8 cellular contexts compared by ENCODE assay signal in genomic region chr13:51585234-51585672, GRCh38. TPM values are rescaled to one million over a fixed set of nuclear protein-coding genes. Genes with fewer than 3 reads are reported as not detected.
DNase-seq lines count a peak whose midpoint lies in the region; ATAC-seq and TF ChIP-seq lines count a peak whose summit lies in the region.

No MANE protein-coding gene starts in this region.

- H3K9me3 Mint-ChIP-seq in activated T-cell treated with anti-CD3 and anti-CD28 coated beads, Interleukin-2, amount 50 U/mL, for 72 hours = no peaks in the 10 kb centered on the region

- peaks cover 3% of the 10 kb centered on the region; the same call in 1 of the 2 replicates for H4K20me1 ChIP-seq in SK-N-SH (ENCODE audit: insufficient read depth)

- POLR2A ChIA-PET in SK-N-SH (lab: Yijun Ruan, JAX) = interaction anchor here (0.8 to 3.3 kb wide), 7 partner anchors 36 to 216 kb away, joined by 3 to 31 read pairs (median 4); partner anchors contain the start of gene INTS6

- H3K9me2 ChIP-seq in SK-N-SH = no peaks in the 10 kb centered on the region

- no peaks in the 10 kb centered on the region for H3K9me3 ChIP-seq in SK-N-SH
- no peaks in the 10 kb centered on the region for H3K9me3 ChIP-seq in esophagus (ENCODE audit: control insufficient read depth in 2 of 2, insufficient read depth in 1 of 2, low read depth in 1 of 2, low read length in 1 of 2)
- H3K9me3 ChIP-seq in ovary = no peaks in the 10 kb centered on the region

- TF ChIP-seq EP300 in SK-N-SH (IDR thresholded peaks at IDR 0.05; ENCODE audit: borderline replicate concordance in 1 of 2, low read depth in 1 of 2, low read length in 1 of 2) (no peak), ovary (IDR thresholded peaks at IDR 0.05) (no peak)

- H3K36me3 ChIP-seq in SK-N-SH (replicated peaks in 1 of 2; ENCODE audit: control insufficient read depth in 1 of 2, insufficient read depth in 2 of 2, low read length in 1 of 2) (peaks cover 0 to 4% of the 10 kb centered on the region in 2 experiments), esophagus (ENCODE audit: control insufficient read depth in 2 of 2, insufficient read depth in 2 of 2, low read length in 1 of 2) (no peaks in the 10 kb centered on the region), ovary (no peaks in the 10 kb centered on the region)

- H3K27ac Mint-ChIP-seq in activated T-cell treated with anti-CD3 and anti-CD28 coated beads, Interleukin-2, amount 50 U/mL, for 72 hours = peak overlapping the region; percentile 96

- H3K4me3 ChIP-seq in SK-N-SH (ENCODE audit: low read depth in 2 of 2, low read length in 1 of 2) = peak overlapping the region; percentile 83 to 98
- H3K4me3 ChIP-seq in esophagus (ENCODE audit: low read depth in 1 of 2, low read length in 2 of 2) = peak overlapping the region; percentile 82 to 85
- peak overlapping the region; percentile 93 for H3K4me3 ChIP-seq in ovary

- peak overlapping the region; percentile 79 for H3K4me2 ChIP-seq in SK-N-SH

- TF ChIP-seq CTCF in SK-N-SH (IDR thresholded peaks at IDR 0.05) (no peak), ovary (IDR thresholded peaks at IDR 0.05) (no peak)

- ATAC-seq in activated T-cell treated with anti-CD3 and anti-CD28 coated beads, Interleukin-2, amount 50 U/mL, for 72 hours (replicated peaks in 1 of 2) = no peak
- ATAC-seq in GM21825 (IDR thresholded peaks at IDR 0.05; ENCODE audit: unreplicated experiment) = no peak
- ATAC-seq in HG03442 (IDR thresholded peaks at IDR 0.05; ENCODE audit: unreplicated experiment) = no peak

- TF ChIP-seq POLR2A in ovary (IDR thresholded peaks at IDR 0.05) = no peak

- DNase-seq in activated T-cell treated with anti-CD3 and anti-CD28 coated beads, Interleukin-2, amount 50 U/mL, for 72 hours = no peak
- DNase-seq in activated T-cell treated with anti-CD3 and anti-CD28 coated beads for 4 hours (no peak), SK-N-SH (no peak), ovary (no peak)
- DNase-seq in stimulated activated CD4-positive, alpha-beta T cell treated with anti-CD3 and anti-CD28 coated beads, Interleukin-12 subunit alpha, Interleukin-12 subunit beta, amount 100 ng/mL, for 4 hours = no peak

- H3K4me3 Mint-ChIP-seq in activated T-cell treated with anti-CD3 and anti-CD28 coated beads, Interleukin-2, amount 50 U/mL, for 72 hours = peak overlapping the region; percentile 86 to 97

- H3K4me1 ChIP-seq in SK-N-SH (ENCODE audit: control insufficient read depth in 1 of 2, insufficient read depth in 2 of 2, low read depth in 1 of 2, low read length in 1 of 2) = peaks cover 15 to 27% of the 10 kb centered on the region in 2 experiments; a peak in 3 of 4 replicates
- H3K4me1 ChIP-seq in esophagus (ENCODE audit: control insufficient read depth in 2 of 2, insufficient read depth in 2 of 2, low read length in 1 of 2) = no peaks in the 10 kb centered on the region
- peaks cover 14% of the 10 kb centered on the region for H3K4me1 ChIP-seq in ovary (ENCODE audit: insufficient read depth)

- peak overlapping the region; percentile 86 for H3K9ac ChIP-seq in SK-N-SH

- H3K27me3 ChIP-seq in SK-N-SH (ENCODE audit: insufficient read depth) (no peaks in the 10 kb centered on the region), esophagus (ENCODE audit: control insufficient read depth in 1 of 2, insufficient read depth in 2 of 2, low read length in 2 of 2) (no peaks in the 10 kb centered on the region), ovary (no peaks in the 10 kb centered on the region)

- peaks cover 59% of the 10 kb centered on the region for H3K79me2 ChIP-seq in SK-N-SH (ENCODE audit: insufficient read depth)

- H2AFZ ChIP-seq in SK-N-SH (ENCODE audit: low read depth) = peak overlapping the region; percentile 45

- no peak for TF ChIP-seq RAD21 in SK-N-SH (IDR thresholded peaks at IDR 0.05; ENCODE audit: low read length)

- H3K4me1 Mint-ChIP-seq in activated T-cell treated with anti-CD3 and anti-CD28 coated beads, Interleukin-2, amount 50 U/mL, for 72 hours (ENCODE audit: low read depth) = peaks cover 49% of the 10 kb centered on the region

- peaks cover 0 to 2% of the 10 kb centered on the region in 2 donors for H3K36me3 Mint-ChIP-seq in activated T-cell treated with anti-CD3 and anti-CD28 coated beads, Interleukin-2, amount 50 U/mL, for 72 hours (ENCODE audit: insufficient read depth in 2 of 2)

- whole genome bisulfite sequencing in SK-N-SH (ENCODE audit: low lambda C conversion rate) = 2% methylated on average over 8 of the region's 8 CpGs
- 2 to 5% methylated on average over 8 of the region's 8 CpGs for WGBS in esophagus, 2 donors
- WGBS in ovary, 3 donors = 1 to 4% (median 2%) methylated on average over 8 of the region's 8 CpGs

- CTCF ChIA-PET in SK-N-SH (lab: Yijun Ruan, JAX) = interaction anchor here (0.8 to 2.9 kb wide), 10 partner anchors 11 to 230 kb away, joined by 3 to 25 read pairs (median 4); no protein-coding TSS in a partner anchor

- H3K27ac ChIP-seq in SK-N-SH (ENCODE audit: low read depth in 2 of 2, low read length in 1 of 2) (peak overlapping the region; percentile 89 to 93), esophagus (ENCODE audit: low read depth in 2 of 2, low read length in 1 of 2) (peak overlapping the region; percentile 98 to 99), ovary (peak overlapping the region; percentile 69 to 70)

- intact Hi-C loops in ovary (cut with DNase I) = loop anchor here (2.0 to 10.0 kb wide), 6 partner anchors 130 to 1460 kb away; partner anchors contain the start of genes DHRS12 (in 3 of the 4) and INTS6 (in 3 of the 4)

- peaks cover 8% of the 10 kb centered on the region for H3K27me3 Mint-ChIP-seq in activated T-cell treated with anti-CD3 and anti-CD28 coated beads, Interleukin-2, amount 50 U/mL, for 72 hours (ENCODE audit: low read depth)

- peaks cover 18% of the 10 kb centered on the region for H3F3A ChIP-seq in SK-N-SH (replicated peaks; ENCODE audit: insufficient read depth)

TF ChIP-seq in SK-N-SH, 30 proteins besides CTCF, POLR2A, EP300 and RAD21:
- TF ChIP-seq, protein P1, sequence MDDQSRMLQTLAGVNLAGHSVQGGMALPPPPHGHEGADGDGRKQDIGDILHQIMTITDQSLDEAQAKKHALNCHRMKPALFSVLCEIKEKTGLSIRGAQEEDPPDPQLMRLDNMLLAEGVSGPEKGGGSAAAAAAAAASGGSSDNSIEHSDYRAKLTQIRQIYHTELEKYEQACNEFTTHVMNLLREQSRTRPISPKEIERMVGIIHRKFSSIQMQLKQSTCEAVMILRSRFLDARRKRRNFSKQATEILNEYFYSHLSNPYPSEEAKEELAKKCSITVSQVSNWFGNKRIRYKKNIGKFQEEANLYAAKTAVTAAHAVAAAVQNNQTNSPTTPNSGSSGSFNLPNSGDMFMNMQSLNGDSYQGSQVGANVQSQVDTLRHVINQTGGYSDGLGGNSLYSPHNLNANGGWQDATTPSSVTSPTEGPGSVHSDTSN (IDR thresholded peaks at IDR 0.05) = no peak
- TF ChIP-seq, protein P2, sequence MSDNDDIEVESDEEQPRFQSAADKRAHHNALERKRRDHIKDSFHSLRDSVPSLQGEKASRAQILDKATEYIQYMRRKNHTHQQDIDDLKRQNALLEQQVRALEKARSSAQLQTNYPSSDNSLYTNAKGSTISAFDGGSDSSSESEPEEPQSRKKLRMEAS (IDR thresholded peaks at IDR 0.05; ENCODE audit: low read depth) = no peak
- no peak for TF ChIP-seq FOXM1 (IDR thresholded peaks at IDR 0.05; ENCODE audit: low read depth)

RNA-seq across cellular contexts. Expression of gene WDFY2, which starts 1.0 kb away (rescaled TPM):
- 10 to 100 TPM; 12.6 to 13.5 TPM for total RNA-seq in activated T-cell treated with anti-CD3 and anti-CD28 coated beads, Interleukin-2, amount 50 U/mL, for 72 hours
- polyA plus RNA-seq in SK-N-SH (2012; rRNA removed) (4.1 and 5.4 TPM in 2 replicates), esophagus (1 to 10 TPM; 5.4 to 6.9 TPM), ovary (10 to 100 TPM in 1 of 2 donors, 1 to 10 TPM in 1; 5.4 to 11.6 TPM)
- 2.6 and 2.9 TPM in 2 replicates for polyA plus RNA-seq in SK-N-SH (2012; cell fraction: cytosol; rRNA removed)
- polyA plus RNA-seq in SK-N-SH (2012; cell fraction: nucleus; rRNA removed) = 15.1 and 20.4 TPM in 2 replicates
- 10 to 100 TPM in 6 of 7 donors, 1 to 10 TPM in 1; 9.9 to 17.9 (median 14.9) TPM for total RNA-seq in ovary
